Comparison of ENCODE assay signal across 19 cellular contexts in the genomic region with DNA sequence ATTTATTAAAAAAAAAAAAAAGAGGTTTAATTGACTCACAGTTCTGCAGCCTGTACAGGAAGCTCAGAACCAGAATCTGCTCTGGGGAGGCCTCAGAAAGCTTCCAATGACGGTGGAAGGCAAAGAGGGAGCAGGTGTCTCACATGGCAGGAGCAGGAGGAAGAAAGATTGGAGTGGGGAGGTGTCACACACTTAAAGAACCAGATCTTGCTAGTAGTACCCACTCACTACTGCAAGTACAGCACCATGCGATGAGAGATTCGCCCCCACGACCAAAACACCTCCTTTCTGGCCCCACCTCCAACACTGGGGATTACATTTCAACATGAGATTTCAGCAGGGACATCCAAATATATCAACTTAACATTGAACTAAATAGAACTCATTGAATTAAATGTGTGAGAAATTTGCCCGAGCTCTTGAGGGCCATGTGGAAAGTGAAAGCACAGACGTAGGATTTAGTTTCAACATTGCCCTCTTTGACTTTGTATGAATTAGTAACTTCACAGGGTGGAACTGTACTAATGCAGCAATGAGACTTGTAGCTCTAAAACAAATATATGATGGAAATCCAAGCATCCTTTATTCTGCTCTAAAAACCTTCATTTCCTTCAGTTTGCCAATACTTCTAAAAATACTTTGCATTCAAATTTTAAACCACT.
DNase-seq lines count a peak whose midpoint lies in the region; ATAC-seq, FAIRE-seq and TF ChIP-seq lines count a peak whose summit lies in the region.
"Had no signal": no experiment of that assay in that cellular context is flagged by ENCODE, and none has a peak within 500 bp of the region (broad histone marks: within the 10 kb centered on the region; RNA-seq: fewer than 3 reads in every experiment).

No MANE protein-coding gene starts in this region.

- TF ChIP-seq CTCF in SK-N-SH (IDR thresholded peaks at IDR 0.05) (no peak), left lung (IDR thresholded peaks at IDR 0.05) (no peak)

- H3K27ac ChIP-seq in SK-N-SH (ENCODE audit: low read depth in 2 of 2, low read length in 1 of 2) (no peak overlapping the region), left lung (no peak overlapping the region)
- H3K27ac ChIP-seq: BLaER1 treated with 17β-estradiol and CSF1 and Interleukin-3, amounts not matched to agents 10 nM and 100 nM; HL-60; SJCRH30 had no signal

- H3K27me3 ChIP-seq in SK-N-SH (ENCODE audit: insufficient read depth) (no peaks in the 10 kb centered on the region), left lung (no peaks in the 10 kb centered on the region)
- H3K27me3 ChIP-seq: BLaER1 treated with 17β-estradiol and CSF1 and Interleukin-3, amounts not matched to agents 10 nM and 100 nM; SJCRH30 had no signal

- no peaks in the 10 kb centered on the region for H3K9me2 ChIP-seq in SK-N-SH

- H4K20me1 ChIP-seq in SK-N-SH (ENCODE audit: insufficient read depth), result no peaks in the 10 kb centered on the region
- H4K20me1 ChIP-seq: BLaER1 treated with 17β-estradiol and CSF1 and Interleukin-3, amounts not matched to agents 10 nM and 100 nM had no signal

- TF ChIP-seq RAD21 in SK-N-SH (IDR thresholded peaks at IDR 0.05; ENCODE audit: low read length), result no peak

- H3K9me3 ChIP-seq in SK-N-SH, result no peaks in the 10 kb centered on the region
- peaks cover 0 to 6% of the 10 kb centered on the region in 2 donors for H3K9me3 ChIP-seq in left lung
- H3K9me3 ChIP-seq: HAP-1, SJCRH30 had no signal

- H3K9ac ChIP-seq in SK-N-SH, result no peak overlapping the region
- H3K9ac ChIP-seq: BLaER1 treated with 17β-estradiol and CSF1 and Interleukin-3, amounts not matched to agents 10 nM and 100 nM had no signal

- DNase-seq in SK-N-SH (no peak), OCI-M1 (lab: John Stamatoyannopoulos, UW) (peak; percentile 70), left lung (no peak), GM19239 (ENCODE audit: insufficient read length, low spot score) (no peak)
- DNase-seq: GF-D8, NCI-H1436 treated with DMSO at 0.1 percent for 48 hours, NCI-H2029 treated with DMSO at 0.1 percent for 48 hours, NCI-H510A, NCI-H774, RPMI8226, SJCRH30 had no signal

- H3K4me3 ChIP-seq in SK-N-SH (ENCODE audit: low read depth in 2 of 2, low read length in 1 of 2), result no peak overlapping the region
- no peak overlapping the region for H3K4me3 ChIP-seq in left lung
- H3K4me3 ChIP-seq: BLaER1 treated with 17β-estradiol and CSF1 and Interleukin-3, amounts not matched to agents 10 nM and 100 nM; HAP-1; SJCRH30 had no signal

- FAIRE-seq in GM19239 (lab: Jason Lieb, UNC), result no peak
- FAIRE-seq: A204.1, GM12891 had no signal

- 7% methylated on average over 6 of the region's 6 CpGs for WGBS in SK-N-SH (ENCODE audit: low lambda C conversion rate)

- TF ChIP-seq EP300 in SK-N-SH (IDR thresholded peaks at IDR 0.05; ENCODE audit: borderline replicate concordance in 1 of 2, low read depth in 1 of 2, low read length in 1 of 2), result no peak

- CTCF ChIA-PET in SK-N-SH (lab: Yijun Ruan, JAX), result interaction anchor here (0.6 to 1.4 kb wide), 2 partner anchors 10 to 12 kb away, joined by 3 read pairs; no protein-coding TSS in a partner anchor

- H3K4me1 ChIP-seq in SK-N-SH (ENCODE audit: control insufficient read depth in 1 of 2, insufficient read depth in 2 of 2, low read depth in 1 of 2, low read length in 1 of 2) (no peaks in the 10 kb centered on the region), left lung (no peaks in the 10 kb centered on the region)
- H3K4me1 ChIP-seq: BLaER1 treated with 17β-estradiol and CSF1 and Interleukin-3, amounts not matched to agents 10 nM and 100 nM; HAP-1; SJCRH30 had no signal

- no peaks in the 10 kb centered on the region for H3K79me2 ChIP-seq in SK-N-SH (ENCODE audit: insufficient read depth)

- intact Hi-C loops in left lung (cut with DNase I), result no loop called here

- H3F3A ChIP-seq in SK-N-SH (replicated peaks; ENCODE audit: insufficient read depth), result no peaks in the 10 kb centered on the region

- H3K36me3 ChIP-seq in SK-N-SH (replicated peaks in 1 of 2; ENCODE audit: control insufficient read depth in 1 of 2, insufficient read depth in 2 of 2, low read length in 1 of 2), result no peaks in the 10 kb centered on the region
- H3K36me3 ChIP-seq in left lung, result no peaks in the 10 kb centered on the region
- H3K36me3 ChIP-seq: BLaER1 treated with 17β-estradiol and CSF1 and Interleukin-3, amounts not matched to agents 10 nM and 100 nM; HAP-1; SJCRH30 had no signal

- H2AFZ ChIP-seq in SK-N-SH (ENCODE audit: low read depth), result no peak overlapping the region

- ATAC-seq in SK-N-SH treated with all-trans-retinoic acid at 6 μM for 48 hours, result no peak
- ATAC-seq in left lung, result peak; percentile 52
- ATAC-seq in HG02588 (IDR thresholded peaks at IDR 0.05; ENCODE audit: unreplicated experiment), result no peak
- ATAC-seq in GM21717 (IDR thresholded peaks at IDR 0.05; ENCODE audit: unreplicated experiment), result no peak

- POLR2A ChIA-PET in SK-N-SH (lab: Yijun Ruan, JAX), result no interaction called here

- H3K4me2 ChIP-seq in SK-N-SH, result 0 out of 2 replicates have a peak overlapping the region, but pooled peaks have one; percentile 20
- H3K4me2 ChIP-seq: BLaER1 treated with 17β-estradiol and CSF1 and Interleukin-3, amounts not matched to agents 10 nM and 100 nM had no signal

TF ChIP-seq in SK-N-SH, 30 proteins besides CTCF, POLR2A, EP300 and RAD21 (continues in another document):
- TF ChIP-seq GATA2 (CRISPR knock-in tag; IDR thresholded peaks at IDR 0.05) (no peak), EZH2phosphoT487 (IDR thresholded peaks at IDR 0.05; ENCODE audit: borderline replicate concordance, low read depth) (no peak), CHD2 (IDR thresholded peaks at IDR 0.05; ENCODE audit: low read length, partially characterized antibody) (no peak), GABPA (IDR thresholded peaks at IDR 0.05; ENCODE audit: low read depth) (no peak), RCOR1 (IDR thresholded peaks at IDR 0.05; ENCODE audit: low read length) (no peak), MEF2A (IDR thresholded peaks at IDR 0.05; ENCODE audit: borderline replicate concordance, low read depth) (no peak)
- TF ChIP-seq, protein P1, sequence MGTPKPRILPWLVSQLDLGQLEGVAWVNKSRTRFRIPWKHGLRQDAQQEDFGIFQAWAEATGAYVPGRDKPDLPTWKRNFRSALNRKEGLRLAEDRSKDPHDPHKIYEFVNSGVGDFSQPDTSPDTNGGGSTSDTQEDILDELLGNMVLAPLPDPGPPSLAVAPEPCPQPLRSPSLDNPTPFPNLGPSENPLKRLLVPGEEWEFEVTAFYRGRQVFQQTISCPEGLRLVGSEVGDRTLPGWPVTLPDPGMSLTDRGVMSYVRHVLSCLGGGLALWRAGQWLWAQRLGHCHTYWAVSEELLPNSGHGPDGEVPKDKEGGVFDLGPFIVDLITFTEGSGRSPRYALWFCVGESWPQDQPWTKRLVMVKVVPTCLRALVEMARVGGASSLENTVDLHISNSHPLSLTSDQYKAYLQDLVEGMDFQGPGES (IDR thresholded peaks at IDR 0.05; ENCODE audit: low read depth, low read length), result no peak
- TF ChIP-seq, protein P2, sequence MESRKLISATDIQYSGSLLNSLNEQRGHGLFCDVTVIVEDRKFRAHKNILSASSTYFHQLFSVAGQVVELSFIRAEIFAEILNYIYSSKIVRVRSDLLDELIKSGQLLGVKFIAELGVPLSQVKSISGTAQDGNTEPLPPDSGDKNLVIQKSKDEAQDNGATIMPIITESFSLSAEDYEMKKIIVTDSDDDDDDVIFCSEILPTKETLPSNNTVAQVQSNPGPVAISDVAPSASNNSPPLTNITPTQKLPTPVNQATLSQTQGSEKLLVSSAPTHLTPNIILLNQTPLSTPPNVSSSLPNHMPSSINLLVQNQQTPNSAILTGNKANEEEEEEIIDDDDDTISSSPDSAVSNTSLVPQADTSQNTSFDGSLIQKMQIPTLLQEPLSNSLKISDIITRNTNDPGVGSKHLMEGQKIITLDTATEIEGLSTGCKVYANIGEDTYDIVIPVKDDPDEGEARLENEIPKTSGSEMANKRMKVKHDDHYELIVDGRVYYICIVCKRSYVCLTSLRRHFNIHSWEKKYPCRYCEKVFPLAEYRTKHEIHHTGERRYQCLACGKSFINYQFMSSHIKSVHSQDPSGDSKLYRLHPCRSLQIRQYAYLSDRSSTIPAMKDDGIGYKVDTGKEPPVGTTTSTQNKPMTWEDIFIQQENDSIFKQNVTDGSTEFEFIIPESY (IDR thresholded peaks at IDR 0.05; ENCODE audit: borderline replicate concordance, low read depth), result no peak

TF ChIP-seq in SK-N-SH treated with all-trans-retinoic acid at 6 μM for 48 hours, 23 proteins besides CTCF, POLR2A, EP300 and RAD21 (continues in another document):
- TF ChIP-seq ZFP3 (CRISPR knock-in tag; IDR thresholded peaks at IDR 0.05), result no peak
- TF ChIP-seq, protein P3, sequence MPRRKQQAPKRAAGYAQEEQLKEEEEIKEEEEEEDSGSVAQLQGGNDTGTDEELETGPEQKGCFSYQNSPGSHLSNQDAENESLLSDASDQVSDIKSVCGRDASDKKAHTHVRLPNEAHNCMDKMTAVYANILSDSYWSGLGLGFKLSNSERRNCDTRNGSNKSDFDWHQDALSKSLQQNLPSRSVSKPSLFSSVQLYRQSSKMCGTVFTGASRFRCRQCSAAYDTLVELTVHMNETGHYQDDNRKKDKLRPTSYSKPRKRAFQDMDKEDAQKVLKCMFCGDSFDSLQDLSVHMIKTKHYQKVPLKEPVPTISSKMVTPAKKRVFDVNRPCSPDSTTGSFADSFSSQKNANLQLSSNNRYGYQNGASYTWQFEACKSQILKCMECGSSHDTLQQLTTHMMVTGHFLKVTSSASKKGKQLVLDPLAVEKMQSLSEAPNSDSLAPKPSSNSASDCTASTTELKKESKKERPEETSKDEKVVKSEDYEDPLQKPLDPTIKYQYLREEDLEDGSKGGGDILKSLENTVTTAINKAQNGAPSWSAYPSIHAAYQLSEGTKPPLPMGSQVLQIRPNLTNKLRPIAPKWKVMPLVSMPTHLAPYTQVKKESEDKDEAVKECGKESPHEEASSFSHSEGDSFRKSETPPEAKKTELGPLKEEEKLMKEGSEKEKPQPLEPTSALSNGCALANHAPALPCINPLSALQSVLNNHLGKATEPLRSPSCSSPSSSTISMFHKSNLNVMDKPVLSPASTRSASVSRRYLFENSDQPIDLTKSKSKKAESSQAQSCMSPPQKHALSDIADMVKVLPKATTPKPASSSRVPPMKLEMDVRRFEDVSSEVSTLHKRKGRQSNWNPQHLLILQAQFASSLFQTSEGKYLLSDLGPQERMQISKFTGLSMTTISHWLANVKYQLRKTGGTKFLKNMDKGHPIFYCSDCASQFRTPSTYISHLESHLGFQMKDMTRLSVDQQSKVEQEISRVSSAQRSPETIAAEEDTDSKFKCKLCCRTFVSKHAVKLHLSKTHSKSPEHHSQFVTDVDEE (CRISPR knock-in tag; IDR thresholded peaks at IDR 0.05), result no peak
